Comparison of ENCODE assay signal across 21 cellular contexts in genomic region chr7:110592557-110592956, GRCh38.
A peak's percentile ranks its signal among the peaks of the same experiment; 100 is the strongest.
DNase-seq lines count a peak whose midpoint lies in the region; ATAC-seq and TF ChIP-seq lines count a peak whose summit lies in the region.
"Had no signal": no experiment of that assay in that cellular context is flagged by ENCODE, and none has a peak within 500 bp of the region (broad histone marks: within the 10 kb centered on the region; RNA-seq: fewer than 3 reads in every experiment).

No MANE protein-coding gene starts in this region.

- peaks cover 13% of the 10 kb centered on the region for H3K4me1 Mint-ChIP-seq in activated CD4-positive, alpha-beta T cell treated with anti-CD3 and anti-CD28 coated beads, Interleukin-2, amount 10 ng/mL, durations not matched to agents 24 days and 14 days
- H3K4me1 Mint-ChIP-seq in activated T-cell treated with anti-CD3 and anti-CD28 coated beads, Interleukin-2, amount 50 U/mL, for 72 hours (ENCODE audit: low read depth): no peaks in the 10 kb centered on the region
- peaks cover 6% of the 10 kb centered on the region for H3K4me1 Mint-ChIP-seq in neural progenitor cell

- peaks cover 7% of the 10 kb centered on the region for H3K4me1 ChIP-seq in smooth muscle cell (ENCODE audit: low read depth)
- H3K4me1 ChIP-seq in neural progenitor cell: peaks cover 17% of the 10 kb centered on the region
- H3K4me1 ChIP-seq: A549, Caco-2 had no signal

- intact Hi-C loops in activated CD4-positive, alpha-beta T cell treated with anti-CD3 and anti-CD28 coated beads, Interleukin-2, amount 10 ng/mL, durations not matched to agents 24 days and 14 days (cut with micrococcal nuclease): loop anchor here (10.0 kb wide), 1 partner anchor 892 kb away; no protein-coding TSS in a partner anchor

- H3K9me3 ChIP-seq in smooth muscle cell (replicated peaks; ENCODE audit: low read depth) (no peaks in the 10 kb centered on the region), neural progenitor cell (ENCODE audit: low read depth) (no peaks in the 10 kb centered on the region)
- H3K9me3 ChIP-seq: A549, Caco-2 had no signal

- WGBS in smooth muscle cell (ENCODE audit: low lambda C conversion rate): 41% methylated on average over 1 of the region's 1 CpG

- peaks cover 4% of the 10 kb centered on the region for H3K9me3 Mint-ChIP-seq in activated CD4-positive, alpha-beta T cell treated with anti-CD3 and anti-CD28 coated beads, Interleukin-2, amount 10 ng/mL, durations not matched to agents 24 days and 14 days
- H3K9me3 Mint-ChIP-seq in activated T-cell treated with anti-CD3 and anti-CD28 coated beads, Interleukin-2, amount 50 U/mL, for 72 hours: no peaks in the 10 kb centered on the region
- no peaks in the 10 kb centered on the region for H3K9me3 Mint-ChIP-seq in neural progenitor cell
- H3K9me3 Mint-ChIP-seq: CD4-positive, alpha-beta T cell; GM23338; HFFc6; IgD-negative memory B cell had no signal

- H3K36me3 ChIP-seq in smooth muscle cell (ENCODE audit: low read depth): no peaks in the 10 kb centered on the region
- H3K36me3 ChIP-seq in neural progenitor cell: no peaks in the 10 kb centered on the region

- H3K4me3 ChIP-seq in smooth muscle cell: no peak overlapping the region
- no peak overlapping the region for H3K4me3 ChIP-seq in neural progenitor cell
- H3K4me3 ChIP-seq: A549, GM23338 had no signal

- H3K36me3 Mint-ChIP-seq in activated CD4-positive, alpha-beta T cell treated with anti-CD3 and anti-CD28 coated beads, Interleukin-2, amount 10 ng/mL, durations not matched to agents 24 days and 14 days (ENCODE audit: low read depth): no peaks in the 10 kb centered on the region
- H3K36me3 Mint-ChIP-seq in activated T-cell treated with anti-CD3 and anti-CD28 coated beads, Interleukin-2, amount 50 U/mL, for 72 hours (ENCODE audit: insufficient read depth in 2 of 2): no peaks in the 10 kb centered on the region
- no peaks in the 10 kb centered on the region for H3K36me3 Mint-ChIP-seq in neural progenitor cell

- TF ChIP-seq CTCF in smooth muscle cell (IDR thresholded peaks at IDR 0.05; ENCODE audit: borderline replicate concordance, insufficient read depth, poor library complexity, severe bottlenecking) (no peak), neural progenitor cell (IDR thresholded peaks at IDR 0.05) (no peak)

- no peak overlapping the region for H3K27ac Mint-ChIP-seq in activated CD4-positive, alpha-beta T cell treated with anti-CD3 and anti-CD28 coated beads, Interleukin-2, amount 10 ng/mL, durations not matched to agents 24 days and 14 days
- H3K27ac Mint-ChIP-seq in activated T-cell treated with anti-CD3 and anti-CD28 coated beads, Interleukin-2, amount 50 U/mL, for 72 hours: no peak overlapping the region
- H3K27ac Mint-ChIP-seq in neural progenitor cell: no peak overlapping the region
- H3K27ac Mint-ChIP-seq: CD4-positive, alpha-beta T cell; GM23338; HFFc6; IgD-negative memory B cell had no signal

- peaks cover 2% of the 10 kb centered on the region for H3K27me3 Mint-ChIP-seq in activated CD4-positive, alpha-beta T cell treated with anti-CD3 and anti-CD28 coated beads, Interleukin-2, amount 10 ng/mL, durations not matched to agents 24 days and 14 days
- no peaks in the 10 kb centered on the region for H3K27me3 Mint-ChIP-seq in activated T-cell treated with anti-CD3 and anti-CD28 coated beads, Interleukin-2, amount 50 U/mL, for 72 hours (ENCODE audit: low read depth)
- no peaks in the 10 kb centered on the region for H3K27me3 Mint-ChIP-seq in neural progenitor cell (ENCODE audit: insufficient read depth, low read depth)
- H3K27me3 Mint-ChIP-seq: CD4-positive, alpha-beta T cell; IgD-negative memory B cell had no signal

- H3K27me3 ChIP-seq in smooth muscle cell (ENCODE audit: low read depth): no peaks in the 10 kb centered on the region
- no peaks in the 10 kb centered on the region for H3K27me3 ChIP-seq in neural progenitor cell

- H4K20me1 ChIP-seq in smooth muscle cell (ENCODE audit: low read depth) (no peaks in the 10 kb centered on the region), neural progenitor cell (ENCODE audit: low read depth) (no peaks in the 10 kb centered on the region)

- H3F3A ChIP-seq in smooth muscle cell (ENCODE audit: low read depth) (no peaks in the 10 kb centered on the region), neural progenitor cell (ENCODE audit: low read depth) (peaks cover 4% of the 10 kb centered on the region)

- DNase-seq in activated CD4-positive, alpha-beta T cell treated with anti-CD3 and anti-CD28 coated beads, Interleukin-2, amount 10 ng/mL, durations not matched to agents 24 days and 14 days: peak; percentile 23
- no peak for DNase-seq in activated CD4-positive, alpha-beta T cell treated with anti-CD3 and anti-CD28 coated beads for 4 hours
- peak; percentile 19 for DNase-seq in NCI-H69 (lab: John Stamatoyannopoulos, UW)
- DNase-seq in smooth muscle cell (lab: John Stamatoyannopoulos, UW; ENCODE audit: unreplicated experiment): no peak
- no peak for DNase-seq in activated T-cell treated with anti-CD3 and anti-CD28 coated beads, Interleukin-2, amount 50 U/mL, for 72 hours
- DNase-seq in neural progenitor cell (ENCODE audit: low spot score): no peak
- DNase-seq: AML-193; Caco-2; CD4-positive, alpha-beta T cell; DMS153; DND-41; H7; HFFc6; KBM-7 had no signal

- H2AFZ ChIP-seq in smooth muscle cell (ENCODE audit: low read depth) (peak overlapping the region; percentile 90), neural progenitor cell (replicated peaks) (no peak overlapping the region)
- H2AFZ ChIP-seq: GM23338 had no signal

- no peak overlapping the region for H3K4me2 ChIP-seq in smooth muscle cell
- no peak overlapping the region for H3K4me2 ChIP-seq in neural progenitor cell
- H3K4me2 ChIP-seq: A549, GM23338 had no signal

- no peaks in the 10 kb centered on the region for H3K79me2 ChIP-seq in smooth muscle cell (ENCODE audit: low read depth)
- no peaks in the 10 kb centered on the region for H3K79me2 ChIP-seq in neural progenitor cell (ENCODE audit: low read depth)

- ATAC-seq in GM19467 (IDR thresholded peaks at IDR 0.05; ENCODE audit: unreplicated experiment): no peak
- ATAC-seq in activated T-cell treated with anti-CD3 and anti-CD28 coated beads, Interleukin-2, amount 50 U/mL, for 72 hours (replicated peaks in 1 of 2): no peak
- ATAC-seq: A549, GM23338, HCT116 had no signal

- H3K9ac ChIP-seq in smooth muscle cell (ENCODE audit: low read depth) (peak overlapping the region; percentile 12), neural progenitor cell (no peak overlapping the region)

- H3K27ac ChIP-seq in smooth muscle cell (ENCODE audit: low read depth): peak overlapping the region; percentile 83
- H3K27ac ChIP-seq in neural progenitor cell: no peak overlapping the region
- H3K27ac ChIP-seq: 22Rv1, A549, C4-2B had no signal

- no peak overlapping the region for H3K4me3 Mint-ChIP-seq in activated CD4-positive, alpha-beta T cell treated with anti-CD3 and anti-CD28 coated beads, Interleukin-2, amount 10 ng/mL, durations not matched to agents 24 days and 14 days
- no peak overlapping the region for H3K4me3 Mint-ChIP-seq in activated T-cell treated with anti-CD3 and anti-CD28 coated beads, Interleukin-2, amount 50 U/mL, for 72 hours
- no peak overlapping the region for H3K4me3 Mint-ChIP-seq in neural progenitor cell
- H3K4me3 Mint-ChIP-seq: CD4-positive, alpha-beta T cell; GM23338; HFFc6; IgD-negative memory B cell had no signal

Comparison
In these comparisons a context has a peak if more than half of its experiments do, and no peak if none do; other contexts are left out.
1. DNase-seq: peak in activated CD4-positive, alpha-beta T cell treated with anti-CD3 and anti-CD28 coated beads, Interleukin-2, amount 10 ng/mL, durations not matched to agents 24 days and 14 days (single experiment) and NCI-H69 (single experiment); none in activated CD4-positive, alpha-beta T cell treated with anti-CD3 and anti-CD28 coated beads for 4 hours (0 of 2), smooth muscle cell (single experiment), activated T-cell treated with anti-CD3 and anti-CD28 coated beads, Interleukin-2, amount 50 U/mL, for 72 hours (0 of 2) and neural progenitor cell (single experiment).